1 cellular context compared by ENCODE assay signal in the genomic region with DNA sequence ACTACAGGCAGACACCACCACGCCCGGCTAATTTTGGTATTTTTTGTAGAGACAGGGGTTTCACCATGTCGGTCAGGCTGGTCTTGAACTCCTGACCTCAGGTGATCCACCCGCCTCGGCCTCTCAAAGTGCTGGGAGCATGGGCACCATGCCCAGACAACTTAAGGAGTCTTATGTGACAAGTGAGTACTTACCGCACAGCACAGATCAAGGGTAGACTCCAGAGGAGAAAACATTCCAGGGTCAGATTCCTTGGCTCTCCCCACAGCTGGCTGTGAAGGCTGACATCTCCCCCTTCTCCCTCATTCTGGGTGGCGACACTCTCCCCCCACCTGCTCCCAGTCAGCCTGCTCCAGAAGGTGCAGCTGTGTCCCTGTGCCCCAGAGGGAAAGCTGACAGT.
TF ChIP-seq lines count a peak whose summit lies in the region.

No MANE protein-coding gene starts in this region.

TF ChIP-seq in GM23338, 12 proteins besides CTCF, POLR2A, EP300 and RAD21:
- no peak for TF ChIP-seq ZNF114 (CRISPR knock-in tag; IDR thresholded peaks at IDR 0.05)
- TF ChIP-seq STAT1 (IDR thresholded peaks at IDR 0.05; ENCODE audit: unreplicated experiment): no peak
